In genomic region chr1:235019456-235019855, GRCh38 we compare ENCODE assay signal across 22 cellular contexts.
DNase-seq lines count a peak whose midpoint lies in the region; ATAC-seq lines count a peak whose summit lies in the region.
"Had no signal": no experiment of that assay in that cellular context is flagged by ENCODE, and none has a peak within 500 bp of the region (broad histone marks: within the 10 kb centered on the region; RNA-seq: fewer than 3 reads in every experiment).

No MANE protein-coding gene starts in this region.

- H3K36me3 ChIP-seq in SJCRH30, result no peaks in the 10 kb centered on the region
- H3K36me3 ChIP-seq: spleen, upper lobe of left lung had no signal

- no peak for DNase-seq in activated CD4-positive, alpha-beta T cell treated with anti-CD3 and anti-CD28 coated beads for 36 hours
- DNase-seq in activated CD4-positive, alpha-beta T cell treated with anti-CD3 and anti-CD28 coated beads for 48 hours, result no peak
- DNase-seq in SJCRH30 (peak; percentile 35 to 62), epithelial cell of prostate (ENCODE audit: low read depth, low spot score) (peak; percentile 50), posterior vena cava (ENCODE audit: low spot score) (peak; percentile 19), COR-L47 (lab: John Stamatoyannopoulos, UW) (no peak), HT-29 (ENCODE audit: low spot score) (no peak)
- DNase-seq: 8988T; activated CD4-positive, CD25-positive, alpha-beta regulatory T cell treated with anti-CD3 and anti-CD28 coated beads, Interleukin-2, amount 50 U/mL, for 72 hours; DMS153; hypothalamus; NCI-H2107; NCI-H524; Right ventricle myocardium superior; spleen; stimulated activated naive CD4-positive, alpha-beta T cell; upper lobe of left lung had no signal

- peaks cover 6% of the 10 kb centered on the region for H3K36me3 Mint-ChIP-seq in activated CD4-positive, alpha-beta T cell treated with anti-CD3 and anti-CD28 coated beads for 36 hours (ENCODE audit: low read depth)
- H3K36me3 Mint-ChIP-seq: IgD-negative memory B cell had no signal

- H3K27ac Mint-ChIP-seq in activated CD4-positive, alpha-beta T cell treated with anti-CD3 and anti-CD28 coated beads for 36 hours, result peak overlapping the region; percentile 72
- H3K27ac Mint-ChIP-seq: IgD-negative memory B cell had no signal

- no peaks in the 10 kb centered on the region for H3K27me3 ChIP-seq in SJCRH30
- H3K27me3 ChIP-seq: spleen, upper lobe of left lung had no signal

- POLR2A ChIA-PET in activated CD4-positive, alpha-beta T cell treated with anti-CD3 and anti-CD28 coated beads for 36 hours (lab: Charles Lee), result no interaction called here

- intact Hi-C loops in activated CD4-positive, alpha-beta T cell treated with anti-CD3 and anti-CD28 coated beads for 36 hours (cut with DNase I, micrococcal nuclease), result no loop called here
- intact Hi-C loops in posterior vena cava (cut with DNase I), result no loop called here

- no peaks in the 10 kb centered on the region for H3K9me3 ChIP-seq in SJCRH30 (replicated peaks)
- H3K9me3 ChIP-seq: upper lobe of left lung had no signal

- H3K4me3 ChIP-seq in SJCRH30, result no peak overlapping the region
- H3K4me3 ChIP-seq: spleen, upper lobe of left lung had no signal

- H3K27me3 Mint-ChIP-seq in activated CD4-positive, alpha-beta T cell treated with anti-CD3 and anti-CD28 coated beads for 36 hours, result no peaks in the 10 kb centered on the region
- H3K27me3 Mint-ChIP-seq: IgD-negative memory B cell had no signal

- H3K27ac ChIP-seq in SJCRH30 (peak overlapping the region; percentile 74), epithelial cell of prostate (peak overlapping the region; percentile 6)
- H3K27ac ChIP-seq: C4-2B, parathyroid adenoma, spleen, upper lobe of left lung had no signal

- peaks cover 9% of the 10 kb centered on the region for H3K9me3 Mint-ChIP-seq in activated CD4-positive, alpha-beta T cell treated with anti-CD3 and anti-CD28 coated beads for 36 hours (ENCODE audit: low read depth)
- H3K9me3 Mint-ChIP-seq: IgD-negative memory B cell had no signal

- ATAC-seq in activated CD4-positive, alpha-beta T cell treated with anti-CD3 and anti-CD28 coated beads for 36 hours, result no peak
- no peak for ATAC-seq in GM18498 (IDR thresholded peaks at IDR 0.05; ENCODE audit: unreplicated experiment)

- peaks cover 65% of the 10 kb centered on the region for H3K4me1 Mint-ChIP-seq in activated CD4-positive, alpha-beta T cell treated with anti-CD3 and anti-CD28 coated beads for 36 hours

- H3K4me3 Mint-ChIP-seq in activated CD4-positive, alpha-beta T cell treated with anti-CD3 and anti-CD28 coated beads for 36 hours, result no peak overlapping the region
- H3K4me3 Mint-ChIP-seq: T-helper 2 cell treated with Interferon-gamma antibody and Interleukin-4, amounts not matched to agents 5 μg/mL and 100 μg/mL, for 36 hours had no signal

- CTCF ChIA-PET in activated CD4-positive, alpha-beta T cell treated with anti-CD3 and anti-CD28 coated beads for 36 hours (lab: Charles Lee), result interaction anchor here (0.7 to 0.8 kb wide), 2 partner anchors 475 to 806 kb away, joined by 4 read pairs; no protein-coding TSS in a partner anchor

- peaks cover 72% of the 10 kb centered on the region for H3K4me1 ChIP-seq in SJCRH30
- H3K4me1 ChIP-seq: parathyroid adenoma had no signal

Comparison
In these comparisons a context has a peak if more than half of its experiments do, and no peak if none do; other contexts are left out.
1. DNase-seq: peak in SJCRH30 (2 of 2), epithelial cell of prostate (single experiment) and posterior vena cava (single experiment); none in activated CD4-positive, alpha-beta T cell treated with anti-CD3 and anti-CD28 coated beads for 36 hours (single experiment), activated CD4-positive, alpha-beta T cell treated with anti-CD3 and anti-CD28 coated beads for 48 hours (single experiment), COR-L47 (single experiment) and HT-29 (single experiment).